21 cellular contexts compared by ENCODE assay signal in the genomic region with DNA sequence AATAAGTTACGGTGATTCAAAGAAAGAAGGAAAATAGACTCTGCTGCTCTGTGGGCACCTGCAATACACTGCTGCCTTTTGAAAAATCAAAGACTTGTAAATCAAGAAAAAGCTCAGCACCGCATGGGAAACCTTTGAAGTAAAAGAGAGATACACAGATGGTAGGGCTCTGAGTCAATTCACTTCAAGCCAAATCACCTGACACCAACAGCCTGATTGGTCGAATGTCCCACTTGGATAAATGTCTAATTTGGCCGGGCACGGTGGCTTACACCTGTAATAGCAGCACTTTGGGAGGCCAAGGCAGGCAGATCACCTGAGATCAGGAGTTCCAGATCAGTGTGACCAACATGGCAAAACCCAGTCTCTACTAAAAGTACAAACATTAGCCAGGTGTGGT. TPM values are rescaled to one million over a fixed set of nuclear protein-coding genes. Genes with fewer than 3 reads are reported as not detected.
A peak's percentile ranks its signal among the peaks of the same experiment; 100 is the strongest.
DNase-seq lines count a peak whose midpoint lies in the region; ATAC-seq and TF ChIP-seq lines count a peak whose summit lies in the region.
"Had no signal": no experiment of that assay in that cellular context is flagged by ENCODE, and none has a peak within 500 bp of the region (broad histone marks: within the 10 kb centered on the region; RNA-seq: fewer than 3 reads in every experiment).

No MANE protein-coding gene starts in this region.

- BruUV-seq in MCF 10A (replicated peaks; lab: Mats Ljungman, UMichigan): no TSS peak

- DNase-seq in activated CD4-positive, alpha-beta T cell treated with anti-CD3 and anti-CD28 coated beads for 48 hours: peak; percentile 56
- DNase-seq in activated CD4-positive, alpha-beta T cell treated with anti-CD3 and anti-CD28 coated beads, Interleukin-2, amount 50 U/mL, for 1 hour: no peak
- no peak for DNase-seq in activated T-cell treated with anti-CD3 and anti-CD28 coated beads, Interleukin-2, amount 50 U/mL, for 4 hours
- DNase-seq in memory B cell (ENCODE audit: low spot score in 2 of 2): no peak
- DNase-seq in NCI-H187 treated with DMSO at 0.1 percent for 48 hours (lab: John Stamatoyannopoulos, UW): no peak
- no peak for DNase-seq in MCF 10A (ENCODE audit: unreplicated experiment)
- DNase-seq: adrenal gland, dorsolateral prefrontal cortex, erythroblast, foreskin melanocyte, GDM1, mesenchymal stem cell, naive B cell, NCI-H1048, NCI-H510A treated with DMSO at 0.1 percent for 48 hours had no signal

- intact Hi-C loops in MCF 10A (cut with micrococcal nuclease): no loop called here

- H3K4me3 Mint-ChIP-seq in activated T-cell treated with anti-CD3 and anti-CD28 coated beads, Interleukin-2, amount 50 U/mL, for 4 hours: no peak overlapping the region
- H3K4me3 Mint-ChIP-seq in memory B cell (no peak overlapping the region), MCF 10A (ENCODE audit: unreplicated experiment) (no peak overlapping the region)

- no peaks in the 10 kb centered on the region for H3K9me3 Mint-ChIP-seq in activated T-cell treated with anti-CD3 and anti-CD28 coated beads, Interleukin-2, amount 50 U/mL, for 4 hours
- H3K9me3 Mint-ChIP-seq in memory B cell (no peaks in the 10 kb centered on the region), MCF 10A (ENCODE audit: unreplicated experiment) (no peaks in the 10 kb centered on the region)
- H3K9me3 Mint-ChIP-seq: naive B cell had no signal

- H3K36me3 Mint-ChIP-seq in activated T-cell treated with anti-CD3 and anti-CD28 coated beads, Interleukin-2, amount 50 U/mL, for 4 hours (ENCODE audit: insufficient read depth): no peaks in the 10 kb centered on the region
- H3K36me3 Mint-ChIP-seq in memory B cell (peaks cover 4% of the 10 kb centered on the region), MCF 10A (ENCODE audit: insufficient read depth, unreplicated experiment) (no peaks in the 10 kb centered on the region)
- H3K36me3 Mint-ChIP-seq: naive B cell had no signal

- peak overlapping the region; percentile 11 for H3K27ac Mint-ChIP-seq in memory B cell
- no peak overlapping the region for H3K27ac Mint-ChIP-seq in MCF 10A (ENCODE audit: low read depth, unreplicated experiment)

- no peaks in the 10 kb centered on the region for H3K9me3 ChIP-seq in KOPT-K1 (ENCODE audit: insufficient read depth, low read length, poor library complexity, severe bottlenecking)
- H3K9me3 ChIP-seq: A549, adrenal gland had no signal

- no peak for TF ChIP-seq CTCF in MCF 10A (IDR thresholded peaks at IDR 0.05; ENCODE audit: unreplicated experiment)

- POLR2A ChIA-PET in MCF 10A (lab: Yijun Ruan, JAX): no interaction called here

- H3K36me3 ChIP-seq in KOPT-K1 (ENCODE audit: insufficient read depth, low read length): no peaks in the 10 kb centered on the region
- H3K36me3 ChIP-seq: adrenal gland, cardiac muscle cell had no signal

- H3K27me3 Mint-ChIP-seq in activated T-cell treated with anti-CD3 and anti-CD28 coated beads, Interleukin-2, amount 50 U/mL, for 4 hours (ENCODE audit: low read depth): no peaks in the 10 kb centered on the region
- H3K27me3 Mint-ChIP-seq in memory B cell (no peaks in the 10 kb centered on the region), MCF 10A (ENCODE audit: insufficient read depth, unreplicated experiment) (no peaks in the 10 kb centered on the region)
- H3K27me3 Mint-ChIP-seq: naive B cell had no signal

- peak overlapping the region; percentile 21 for H3K27ac ChIP-seq in KOPT-K1 (ENCODE audit: low read depth, low read length, poor library complexity, severe bottlenecking)
- H3K27ac ChIP-seq: A549, adrenal gland, cardiac muscle cell, dorsolateral prefrontal cortex, KMS-11, parathyroid adenoma had no signal

- peaks cover 72% of the 10 kb centered on the region for H3K4me1 Mint-ChIP-seq in activated T-cell treated with anti-CD3 and anti-CD28 coated beads, Interleukin-2, amount 50 U/mL, for 4 hours (ENCODE audit: low read depth)
- H3K4me1 Mint-ChIP-seq in memory B cell: peaks cover 19% of the 10 kb centered on the region
- no peaks in the 10 kb centered on the region for H3K4me1 Mint-ChIP-seq in MCF 10A (ENCODE audit: insufficient read depth, unreplicated experiment)

- CTCF ChIA-PET in MCF 10A (lab: Yijun Ruan, JAX): interaction anchor here (0.7 to 0.8 kb wide), 2 partner anchors 261 to 443 kb away, joined by 3 read pairs; no protein-coding TSS in a partner anchor

- ATAC-seq in activated T-cell treated with anti-CD3 and anti-CD28 coated beads, Interleukin-2, amount 50 U/mL, for 4 hours: peak; percentile 9 to 27
- ATAC-seq in memory B cell (ENCODE audit: low read depth) (no peak), GM18517 (IDR thresholded peaks at IDR 0.05; ENCODE audit: unreplicated experiment) (no peak)
- ATAC-seq: A549 had no signal

RNA-seq across cellular contexts. Expression of a gene that starts 19.2 kb away (rescaled TPM):
- total RNA-seq in activated T-cell treated with anti-CD3 and anti-CD28 coated beads, Interleukin-2, amount 50 U/mL, for 4 hours: 10 to 100 TPM; 45.0 to 51.7 (median 47.4) TPM
- 6.1 and 7.1 TPM in 2 replicates for total RNA-seq in MCF 10A (2022)

Comparison
In these comparisons a context has a peak if more than half of its experiments do, and no peak if none do; other contexts are left out.
1. ATAC-seq: peak in activated T-cell treated with anti-CD3 and anti-CD28 coated beads, Interleukin-2, amount 50 U/mL, for 4 hours (2 of 2); none in memory B cell (single experiment) and GM18517 (single experiment).